Comparison of ENCODE assay signal across 24 cellular contexts in genomic region chr6:134477991-134478635, GRCh38.
DNase-seq lines count a peak whose midpoint lies in the region; FAIRE-seq and TF ChIP-seq lines count a peak whose summit lies in the region.
"Had no signal": no experiment of that assay in that cellular context is flagged by ENCODE, and none has a peak within 500 bp of the region (broad histone marks: within the 10 kb centered on the region; RNA-seq: fewer than 3 reads in every experiment).

No MANE protein-coding gene starts in this region.

- H3K9ac ChIP-seq in H1 (replicated peaks in 1 of 4; ENCODE audit: extremely low read depth in 1 of 4, low read depth in 3 of 4, low read length in 3 of 4), result no peak overlapping the region
- H3K9ac ChIP-seq: BLaER1 treated with 17β-estradiol and CSF1 and Interleukin-3, amounts not matched to agents 10 nM and 100 nM; neural progenitor cell had no signal

- H3K36me3 ChIP-seq in H1 (ENCODE audit: control insufficient read depth in 2 of 4, insufficient read depth in 4 of 4, low read length in 3 of 4) (no peaks in the 10 kb centered on the region), neuron (ENCODE audit: insufficient read depth, low read length) (no peaks in the 10 kb centered on the region)
- H3K36me3 ChIP-seq: BLaER1 treated with 17β-estradiol and CSF1 and Interleukin-3, amounts not matched to agents 10 nM and 100 nM; lower lobe of right lung; neural progenitor cell had no signal

- H3K4me2 ChIP-seq in H1 (ENCODE audit: insufficient read depth in 1 of 2, low read depth in 2 of 2, low read length in 2 of 2), result no peak overlapping the region
- H3K4me2 ChIP-seq: A549; BLaER1 treated with 17β-estradiol and CSF1 and Interleukin-3, amounts not matched to agents 10 nM and 100 nM; neural progenitor cell had no signal

- DNase-seq in AG10803 (ENCODE audit: low read depth) (peak; percentile 56), M059J (ENCODE audit: low read depth) (peak; percentile 53), H1 (ENCODE audit: low read depth in 1 of 2, low spot score in 2 of 2) (no peak), EL (no peak), RPMI8226 (no peak), GM10248 (ENCODE audit: extremely low spot score) (no peak)
- DNase-seq in effector CD8-positive, alpha-beta T cell (lab: John Stamatoyannopoulos, UW), result no peak
- DNase-seq: activated CD4-positive, CD25-positive, alpha-beta regulatory T cell; activated CD8-positive, alpha-beta T cell treated with anti-CD3 and anti-CD28 coated beads for 36 hours; activated gamma-delta T cell; activated T-cell treated with anti-CD3 and anti-CD28 coated beads for 4 hours; Calu3; caudate nucleus; dermis blood vessel endothelial cell; KG1; kidney; lower lobe of right lung; MV-4-11; NCI-H2171 treated with DMSO at 0.1 percent for 48 hours; NCI-H526 had no signal

- H2BK20ac ChIP-seq in H1 (ENCODE audit: low read length), result no peak overlapping the region

- H3K56ac ChIP-seq in H1 (replicated peaks; ENCODE audit: insufficient read length, low read depth, low read length), result no peak overlapping the region

- H3K4me3 ChIP-seq in AG10803 (ENCODE audit: low read length), result no peak overlapping the region
- no peak overlapping the region for H3K4me3 ChIP-seq in H1 (ENCODE audit: extremely low read depth in 1 of 4, insufficient read depth in 2 of 4, low read depth in 3 of 4, low read length in 4 of 4)
- no peak overlapping the region for H3K4me3 ChIP-seq in neuron (ENCODE audit: low read length)
- H3K4me3 ChIP-seq: A549; BLaER1 treated with 17β-estradiol and CSF1 and Interleukin-3, amounts not matched to agents 10 nM and 100 nM; lower lobe of right lung; neural progenitor cell had no signal

- TF ChIP-seq CTCF in AG10803 (conservative IDR thresholded peaks at IDR 0.05; ENCODE audit: low read length), result no peak
- TF ChIP-seq CTCF in H1 (IDR thresholded peaks at IDR 0.05; ENCODE audit: control extremely low read depth in 1 of 3, insufficient read depth in 1 of 3, low read depth in 1 of 3, low read length in 3 of 3), result no peak
- TF ChIP-seq CTCF in GM10248 (IDR thresholded peaks at IDR 0.05; ENCODE audit: control extremely low read depth, extremely low read depth, low read depth, missing control alignments), result no peak

- no peak overlapping the region for H2BK12ac ChIP-seq in H1 (ENCODE audit: low read depth, low read length)

- H3K23ac ChIP-seq in H1 (ENCODE audit: insufficient read length), result no peak overlapping the region

- H4K91ac ChIP-seq in H1 (replicated peaks; ENCODE audit: insufficient read length, low read length), result no peak overlapping the region

- H3K4ac ChIP-seq in H1 (replicated peaks; ENCODE audit: insufficient read length, low read depth, low read length), result no peak overlapping the region

- H4K5ac ChIP-seq in H1 (ENCODE audit: insufficient read length, low read depth, low read length), result no peak overlapping the region

- H2AK5ac ChIP-seq in H1 (ENCODE audit: low read depth, low read length), result no peak overlapping the region

- no peak for TF ChIP-seq EP300 in H1 (IDR thresholded peaks at IDR 0.05; ENCODE audit: borderline replicate concordance in 1 of 2, low read depth in 2 of 2, low read length in 2 of 2)

- no peaks in the 10 kb centered on the region for H3K79me1 ChIP-seq in H1 (ENCODE audit: low read depth, low read length)

- FAIRE-seq in H1 (lab: Jason Lieb, UNC), result no peak
- FAIRE-seq: A549, kidney had no signal

- H3K27ac ChIP-seq in H1 (ENCODE audit: low read depth, low read length), result no peak overlapping the region
- H3K27ac ChIP-seq: BLaER1 treated with 17β-estradiol and CSF1 and Interleukin-3, amounts not matched to agents 10 nM and 100 nM; lower lobe of right lung; neural progenitor cell had no signal

- TF ChIP-seq RAD21 in H1 (IDR thresholded peaks at IDR 0.05 in 1 of 2, conservative IDR thresholded peaks at IDR 0.05 in 1 of 2; ENCODE audit: low read depth in 2 of 2, low read length in 2 of 2), result no peak

- H3K27me3 ChIP-seq in H1 (replicated peaks in 1 of 4; ENCODE audit: control insufficient read depth in 3 of 4, extremely low read depth in 1 of 4, insufficient read depth in 3 of 4, low read length in 3 of 4) (no peaks in the 10 kb centered on the region), neuron (ENCODE audit: insufficient read depth, low read length) (no peaks in the 10 kb centered on the region)
- H3K27me3 ChIP-seq: BLaER1 treated with 17β-estradiol and CSF1 and Interleukin-3, amounts not matched to agents 10 nM and 100 nM; neural progenitor cell had no signal

- H2AFZ ChIP-seq in H1 (ENCODE audit: low read length) (0 out of 2 replicates have a peak overlapping the region, but pooled peaks have one; percentile 33), neuron (ENCODE audit: low read depth, low read length) (peak overlapping the region; percentile 51)
- H2AFZ ChIP-seq: neural progenitor cell had no signal

- H3K18ac ChIP-seq in H1 (ENCODE audit: extremely low read depth, low read length), result no peak overlapping the region

- no peak overlapping the region for H2BK5ac ChIP-seq in H1 (ENCODE audit: low read depth, low read length)

- TF ChIP-seq POLR2A in H1 (IDR thresholded peaks at IDR 0.05; ENCODE audit: control extremely low read depth in 1 of 2, low read depth in 2 of 2, low read length in 2 of 2), result no peak

- no peak overlapping the region for H2BK120ac ChIP-seq in H1 (replicated peaks; ENCODE audit: low read depth, low read length)

- H2BK15ac ChIP-seq in H1 (ENCODE audit: low read length), result no peak overlapping the region

- H3K79me2 ChIP-seq in H1 (ENCODE audit: control insufficient read depth in 1 of 2, insufficient read depth in 2 of 2, low read length in 2 of 2), result no peaks in the 10 kb centered on the region

- H3K23me2 ChIP-seq in H1 (ENCODE audit: low read depth, low read length), result no peaks in the 10 kb centered on the region

- CTCF ChIA-PET in H1 (lab: Charles Lee; ENCODE audit: partially characterized antibody) (interaction anchor here (0.5 to 0.9 kb wide), 4 partner anchors 84 to 269 kb away, joined by 3 to 5 read pairs (median 4); no protein-coding TSS in a partner anchor), GM10248 (lab: Yijun Ruan, JAX) (interaction anchor here (1.4 to 1.6 kb wide), 3 partner anchors 9 to 138 kb away, joined by 3 to 4 read pairs (median 3); no protein-coding TSS in a partner anchor)

- no peak overlapping the region for H4K8ac ChIP-seq in H1 (ENCODE audit: extremely low read depth, insufficient read depth, low read length)

- no peak overlapping the region for H3K14ac ChIP-seq in H1 (ENCODE audit: insufficient read length)

- H3K9me3 ChIP-seq in H1 (ENCODE audit: insufficient read depth in 2 of 2, low read depth in 1 of 2, low read length in 1 of 2) (no peaks in the 10 kb centered on the region), neuron (ENCODE audit: low read length) (no peaks in the 10 kb centered on the region)
- H3K9me3 ChIP-seq: A549; BLaER1 treated with 17β-estradiol and CSF1 and Interleukin-3, amounts not matched to agents 10 nM and 100 nM; lower lobe of right lung had no signal

- no peaks in the 10 kb centered on the region for H4K20me1 ChIP-seq in H1 (replicated peaks in 1 of 2; ENCODE audit: control insufficient read depth in 1 of 2, insufficient read depth in 2 of 2, low read length in 2 of 2)
- H4K20me1 ChIP-seq: BLaER1 treated with 17β-estradiol and CSF1 and Interleukin-3, amounts not matched to agents 10 nM and 100 nM had no signal

- H3K4me1 ChIP-seq in H1 (replicated peaks in 1 of 4; ENCODE audit: control insufficient read depth in 3 of 4, insufficient read depth in 4 of 4, low read length in 3 of 4) (peaks cover 0 to 5% (median 2%) of the 10 kb centered on the region in 4 experiments; a peak in 2 of 7 replicates), neuron (ENCODE audit: insufficient read depth, low read length) (peaks cover 7% of the 10 kb centered on the region)
- H3K4me1 ChIP-seq: lower lobe of right lung had no signal

- 93% methylated on average over 4 of the region's 8 CpGs; no CpG with 5 or more reads in 1 of the 2 experiments for WGBS in H1 (ENCODE audit: extremely low coverage in 1 of 2, insufficient coverage in 1 of 2, insufficient read length in 1 of 2, insufficient replicate concordance in 2 of 2, low coverage in 1 of 2, low lambda C conversion rate in 2 of 2, missing lambda C conversion rate in 1 of 2), 2 experiments

- POLR2A ChIA-PET in H1 (lab: Charles Lee; ENCODE audit: partially characterized antibody), result no interaction called here
- POLR2A ChIA-PET in GM10248 (lab: Yijun Ruan, JAX), result interaction anchor here (0.6 kb wide), 1 partner anchor 86 kb away, joined by 3 read pairs; no protein-coding TSS in a partner anchor

TF ChIP-seq in H1, 55 proteins besides CTCF, POLR2A, EP300 and RAD21:
- TF ChIP-seq SP1 (IDR thresholded peaks at IDR 0.05; ENCODE audit: low read depth, low read length) (no peak), RBBP5 (IDR thresholded peaks at IDR 0.05; ENCODE audit: borderline replicate concordance, low read depth, low read length) (no peak), SAP30 (IDR thresholded peaks at IDR 0.05; ENCODE audit: insufficient read depth, insufficient replicate concordance, low read length) (no peak), YY1 (IDR thresholded peaks at IDR 0.05; ENCODE audit: low read depth, low read length) (no peak), KDM4A (IDR thresholded peaks at IDR 0.05; ENCODE audit: low read depth, low read length, severe bottlenecking) (no peak), SIN3A (conservative IDR thresholded peaks at IDR 0.05 in 1 of 2, IDR thresholded peaks at IDR 0.05 in 1 of 2; ENCODE audit: low read depth in 1 of 2, low read length in 2 of 2) (no peak), ASH2L (IDR thresholded peaks at IDR 0.05; ENCODE audit: low read length) (no peak), RNF2 (IDR thresholded peaks at IDR 0.05; ENCODE audit: borderline replicate concordance, low read depth, low read length, missing control alignments, poor library complexity, severe bottlenecking) (no peak), TBP (IDR thresholded peaks at IDR 0.05; ENCODE audit: low read depth, low read length) (no peak), SIX5 (IDR thresholded peaks at IDR 0.05; ENCODE audit: low read depth, low read length) (no peak), NANOG (IDR thresholded peaks at IDR 0.05; ENCODE audit: insufficient read depth, low read depth, low read length, poor library complexity, severe bottlenecking) (no peak), CBX5 (IDR thresholded peaks at IDR 0.05; ENCODE audit: low read depth, low read length) (no peak), TCF12 (IDR thresholded peaks at IDR 0.05; ENCODE audit: low read depth, low read length) (no peak), CREB1 (IDR thresholded peaks at IDR 0.05) (no peak), CBX8 (IDR thresholded peaks at IDR 0.05; ENCODE audit: borderline replicate concordance, low read depth, low read length) (no peak)
TF ChIP-seq in H1: peak in this region for 0.

Comparison
In these comparisons a context has a peak if more than half of its experiments do, and no peak if none do; other contexts are left out.
1. DNase-seq: peak in AG10803 (single experiment) and M059J (single experiment); none in H1 (0 of 2), effector CD8-positive, alpha-beta T cell (single experiment), EL (single experiment), RPMI8226 (single experiment) and GM10248 (single experiment).